In the genomic region with DNA sequence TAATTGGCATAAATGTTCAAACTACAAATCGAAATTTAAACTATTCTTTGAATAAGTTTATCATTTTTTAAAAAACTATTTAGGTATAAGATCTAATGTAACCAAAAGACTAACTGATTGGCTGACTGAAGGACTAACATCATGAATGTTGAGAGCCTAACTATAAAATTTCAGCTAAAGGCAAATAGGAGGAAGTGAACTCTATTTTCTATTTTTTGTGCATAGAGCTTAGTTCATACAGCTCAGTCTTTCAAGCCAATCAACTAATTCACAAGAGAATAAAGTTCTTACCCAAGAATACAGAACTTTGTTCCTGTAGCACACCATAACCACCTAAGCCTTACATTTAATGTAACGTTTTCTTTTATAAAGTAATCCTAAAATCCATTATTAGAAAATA, we compare ENCODE assay signal across 24 cellular contexts.
"Had no signal": no experiment of that assay in that cellular context is flagged by ENCODE, and none has a peak within 500 bp of the region (broad histone marks: within the 10 kb centered on the region; RNA-seq: fewer than 3 reads in every experiment).

No MANE protein-coding gene starts in this region.

- H3K9me3 Mint-ChIP-seq: activated naive CD4-positive, alpha-beta T cell treated with anti-CD3 and anti-CD28 coated beads, Interleukin-2, amount 50 U/mL, for 72 hours; activated T-helper 1 cell treated with anti-CD3 and anti-CD28 coated beads, Interleukin-12 subunit alpha, Interleukin-12 subunit beta, Interleukin-2, Interleukin-4 antibody, amounts not matched to agents 30 ng/mL and 10 ng/mL and 1 ng/mL, durations not matched to agents 14 hours and 24 hours and 36 hours; neural crest cell had no signal

- H3K4me3 Mint-ChIP-seq: activated CD8-positive, alpha-beta T cell treated with anti-CD3 and anti-CD28 coated beads, Interleukin-2, amount 10 ng/mL, durations not matched to agents 7 days and 5 days; activated T-helper 1 cell treated with anti-CD3 and anti-CD28 coated beads, Interleukin-12 subunit alpha, Interleukin-12 subunit beta, Interleukin-2, Interleukin-4 antibody, amounts not matched to agents 30 ng/mL and 10 ng/mL and 1 ng/mL, durations not matched to agents 14 hours and 24 hours and 36 hours; brain; naive B cell; neural crest cell had no signal

- H3K4me1 ChIP-seq: left lung, sigmoid colon, spleen, testis, vagina had no signal

- H3K4me1 Mint-ChIP-seq: naive B cell, neural crest cell had no signal

- H3K4me3 ChIP-seq: left lung, lung, sigmoid colon, spleen, testis, vagina had no signal

- DNase-seq: activated CD4-positive, alpha-beta T cell treated with anti-CD3 and anti-CD28 coated beads for 1 hour; activated CD4-positive, alpha-beta T cell treated with anti-CD3 and anti-CD28 coated beads, Interleukin-2, amount 50 U/mL, for 1 hour; activated CD8-positive, alpha-beta T cell treated with anti-CD3 and anti-CD28 coated beads, Interleukin-2, amount 10 ng/mL, durations not matched to agents 7 days and 5 days; aorta; effector memory CD4-positive, alpha-beta T cell; foreskin keratinocyte; kidney glomerular epithelial cell; left lung; naive B cell; retina; sigmoid colon; spleen; stimulated activated CD4-positive, alpha-beta T cell treated with anti-CD3 and anti-CD28 coated beads, Interleukin-4, amount 100 ng/mL, for 1 hour; stimulated activated naive CD4-positive, alpha-beta T cell; testis; trophoblast cell; WERI-Rb-1 had no signal

- H3K36me3 Mint-ChIP-seq: brain, naive B cell had no signal

- H3K27me3 ChIP-seq: foreskin keratinocyte, left lung, sigmoid colon, spleen, testis, vagina had no signal

- H3K36me3 ChIP-seq: left lung, sigmoid colon, spleen, vagina, WERI-Rb-1 had no signal

- H3K9me3 ChIP-seq: left lung, sigmoid colon, spleen, testis, vagina had no signal

- H3K27ac Mint-ChIP-seq: activated CD8-positive, alpha-beta T cell treated with anti-CD3 and anti-CD28 coated beads, Interleukin-2, amount 10 ng/mL, durations not matched to agents 7 days and 5 days; activated naive CD4-positive, alpha-beta T cell treated with anti-CD3 and anti-CD28 coated beads, Interleukin-2, amount 50 U/mL, for 72 hours; activated T-helper 1 cell treated with anti-CD3 and anti-CD28 coated beads, Interleukin-12 subunit alpha, Interleukin-12 subunit beta, Interleukin-2, Interleukin-4 antibody, amounts not matched to agents 30 ng/mL and 10 ng/mL and 1 ng/mL, durations not matched to agents 14 hours and 24 hours and 36 hours; brain; naive B cell; progenitor cell of endocrine pancreas had no signal

- ATAC-seq: activated CD8-positive, alpha-beta T cell treated with anti-CD3 and anti-CD28 coated beads, Interleukin-2, amount 10 ng/mL, durations not matched to agents 7 days and 5 days; activated naive CD4-positive, alpha-beta T cell treated with anti-CD3 and anti-CD28 coated beads, Interleukin-2, amount 50 U/mL, for 72 hours; foreskin keratinocyte; left lung had no signal

- H3K27ac ChIP-seq: foreskin keratinocyte, sigmoid colon, testis, vagina, WERI-Rb-1 had no signal

- H3K27me3 Mint-ChIP-seq: progenitor cell of endocrine pancreas had no signal
